In genomic region chr17:48928876-48929811, GRCh38 we compare ENCODE assay signal across 13 cellular contexts. TPM values are rescaled to one million over a fixed set of nuclear protein-coding genes. Genes with fewer than 3 reads are reported as not detected.
A peak's percentile ranks its signal among the peaks of the same experiment; 100 is the strongest.
DNase-seq lines count a peak whose midpoint lies in the region; TF ChIP-seq lines count a peak whose summit lies in the region.
"Had no signal": no experiment of that assay in that cellular context is flagged by ENCODE, and none has a peak within 500 bp of the region (broad histone marks: within the 10 kb centered on the region; RNA-seq: fewer than 3 reads in every experiment).

No MANE protein-coding gene starts in this region.

- peaks cover 2% of the 10 kb centered on the region for H4K20me1 ChIP-seq in mammary epithelial cell (ENCODE audit: insufficient read depth, low read length)

- no peak for TF ChIP-seq CTCF in MCF 10A (IDR thresholded peaks at IDR 0.05; ENCODE audit: unreplicated experiment)
- no peak for TF ChIP-seq CTCF in mammary epithelial cell (conservative IDR thresholded peaks at IDR 0.05 in 1 of 2, IDR thresholded peaks at IDR 0.05 in 1 of 2; ENCODE audit: extremely low read depth in 1 of 2, insufficient read depth in 1 of 2, low read depth in 1 of 2, low read length in 2 of 2)
- TF ChIP-seq CTCF in VCaP (conservative IDR thresholded peaks at IDR 0.05), result no peak
- TF ChIP-seq CTCF in fibroblast of pulmonary artery (IDR thresholded peaks at IDR 0.05; ENCODE audit: low read length, missing control alignments), result no peak
- no peak for TF ChIP-seq CTCF in type B pancreatic cell (conservative IDR thresholded peaks at IDR 0.05)

- no peak overlapping the region for H2AFZ ChIP-seq in mammary epithelial cell (ENCODE audit: low read depth, low read length)

- H3K4me1 Mint-ChIP-seq in MCF 10A (ENCODE audit: insufficient read depth, unreplicated experiment) (peaks cover 19% of the 10 kb centered on the region), type B pancreatic cell (ENCODE audit: unreplicated experiment) (no peaks in the 10 kb centered on the region)

- H3K4me2 ChIP-seq in mammary epithelial cell (ENCODE audit: insufficient read depth, low read depth, low read length), result no peak overlapping the region

- peaks cover 41% of the 10 kb centered on the region for H3K36me3 ChIP-seq in mammary epithelial cell (ENCODE audit: insufficient read depth, low read length)

- CTCF ChIA-PET in MCF 10A (lab: Yijun Ruan, JAX), result interaction anchor here (1.4 kb wide), 1 partner anchor 104 kb away, joined by 5 read pairs; no protein-coding TSS in a partner anchor
- CTCF ChIA-PET in mammary epithelial cell (lab: Charles Lee; ENCODE audit: low non-redundant PET), result no interaction called here

- peaks cover 7% of the 10 kb centered on the region for H3K79me2 ChIP-seq in mammary epithelial cell (ENCODE audit: insufficient read depth, low read length)

- H3K27ac Mint-ChIP-seq in MCF 10A (ENCODE audit: low read depth, unreplicated experiment) (peak overlapping the region; percentile 14), type B pancreatic cell (peak overlapping the region; percentile 6)

- H3K27me3 Mint-ChIP-seq in MCF 10A (ENCODE audit: insufficient read depth, unreplicated experiment) (no peaks in the 10 kb centered on the region), type B pancreatic cell (no peaks in the 10 kb centered on the region)

- H3K36me3 Mint-ChIP-seq in MCF 10A (ENCODE audit: insufficient read depth, unreplicated experiment), result peaks cover 97% of the 10 kb centered on the region
- peaks cover 24% of the 10 kb centered on the region for H3K36me3 Mint-ChIP-seq in type B pancreatic cell

- no peaks in the 10 kb centered on the region for H3K4me1 ChIP-seq in mammary epithelial cell (ENCODE audit: insufficient read depth, low read length)

- H3K9me3 Mint-ChIP-seq in MCF 10A (ENCODE audit: unreplicated experiment) (no peaks in the 10 kb centered on the region), type B pancreatic cell (no peaks in the 10 kb centered on the region)

- POLR2A ChIA-PET in MCF 10A (lab: Yijun Ruan, JAX), result interaction anchor here (0.7 to 2.7 kb wide), 6 partner anchors 10 to 913 kb away, joined by 3 to 14 read pairs (median 10); partner anchors contain the start of genes SNF8 and UBE2Z

- H3K27ac ChIP-seq in mammary epithelial cell (ENCODE audit: insufficient read depth, low read depth, low read length) (no peak overlapping the region), VCaP (peak overlapping the region; percentile 44)

- H3K9ac ChIP-seq in mammary epithelial cell (ENCODE audit: insufficient read depth, low read length), result no peak overlapping the region

- 65% methylated on average over 6 of the region's 6 CpGs for WGBS in mammary epithelial cell (ENCODE audit: low coverage, missing lambda C conversion rate)

- no peaks in the 10 kb centered on the region for H3K27me3 ChIP-seq in mammary epithelial cell (ENCODE audit: insufficient read depth, low read length)

- H3K4me3 ChIP-seq in mammary epithelial cell (replicated peaks in 1 of 3; ENCODE audit: insufficient read depth in 1 of 3, low read depth in 2 of 3, low read length in 3 of 3) (no peak overlapping the region), fibroblast of pulmonary artery (replicated peaks; ENCODE audit: low read depth, low read length) (no peak overlapping the region)

- intact Hi-C loops in MCF 10A (cut with micrococcal nuclease), result no loop called here
- intact Hi-C loops in mammary epithelial cell (cut with micrococcal nuclease), result no loop called here

- dilution Hi-C loops in mammary epithelial cell (cut with HindIII; ENCODE audit: low sequenced_read_pairs), result no loop called here

- BruUV-seq in MCF 10A (replicated peaks; lab: Mats Ljungman, UMichigan) (no TSS peak), mammary epithelial cell (replicated peaks; lab: Mats Ljungman, UMichigan) (no TSS peak)

- no peaks in the 10 kb centered on the region for H3K9me3 ChIP-seq in mammary epithelial cell (replicated peaks; ENCODE audit: insufficient read depth, low read length)

- DNase-seq in MCF 10A (ENCODE audit: unreplicated experiment) (no peak), mammary epithelial cell (no peak), fibroblast of pulmonary artery (ENCODE audit: low read depth) (peak; percentile 37), type B pancreatic cell (ENCODE audit: extremely low spot score, unreplicated experiment) (no peak), UCSD-AML1 (lab: John Stamatoyannopoulos, UW; ENCODE audit: unreplicated experiment) (no peak), NCI-H1436 treated with DMSO at 0.1 percent for 48 hours (lab: John Stamatoyannopoulos, UW) (no peak), SIG-M5 (lab: John Stamatoyannopoulos, UW) (no peak)
- DNase-seq: activated CD4-positive, alpha-beta T cell treated with anti-CD3 and anti-CD28 coated beads for 1 hour; NCI-H510A treated with DMSO at 0.1 percent for 48 hours; right cardiac atrium had no signal

- H3K4me3 Mint-ChIP-seq in MCF 10A (ENCODE audit: unreplicated experiment), result no peak overlapping the region
- no peak overlapping the region for H3K4me3 Mint-ChIP-seq in type B pancreatic cell

- in situ Hi-C loops in mammary epithelial cell (cut with MboI; ENCODE audit: low sequenced_read_pairs in 2 of 2), result no loop called here

RNA-seq across cellular contexts. Expression of gene SNF8, which starts 15.5 kb away (rescaled TPM):
- total RNA-seq in MCF 10A (2022) (156 and 184 TPM in 2 replicates), mammary epithelial cell (10 to 100 TPM; 50.5 to 89.6 TPM), type B pancreatic cell (ENCODE audit: low replicate concordance) (97.2 and 117 TPM in 2 replicates)
- 112 TPM for polyA plus RNA-seq in mammary epithelial cell
- polyA minus RNA-seq in mammary epithelial cell, result 157 TPM

RNA-seq across cellular contexts. Expression of gene UBE2Z, which starts 20.9 kb away (rescaled TPM):
- total RNA-seq in MCF 10A (2022) (106 and 115 TPM in 2 replicates), mammary epithelial cell (100 to 1,000 TPM; 104 to 132 TPM), type B pancreatic cell (ENCODE audit: low replicate concordance) (72.1 and 78.0 TPM in 2 replicates)
- 115 TPM for polyA plus RNA-seq in mammary epithelial cell
- 220 TPM for polyA minus RNA-seq in mammary epithelial cell

RNA-seq across cellular contexts. Expression of gene ATP5MC1, which starts 36.6 kb away (rescaled TPM):
- 149 and 150 TPM in 2 replicates for total RNA-seq in MCF 10A (2022)
- 10 to 100 TPM; 58.5 to 79.1 TPM for total RNA-seq in mammary epithelial cell
- polyA plus RNA-seq in mammary epithelial cell, result 613 TPM
- 217 TPM for polyA minus RNA-seq in mammary epithelial cell
- 91.5 and 92.2 TPM in 2 replicates for total RNA-seq in type B pancreatic cell (ENCODE audit: low replicate concordance)

RNA-seq across cellular contexts. Expression of gene GIP, which starts 39.3 kb away (rescaled TPM):
- total RNA-seq in MCF 10A (2022) (not detected in 2 replicates), mammary epithelial cell (not detected), type B pancreatic cell (ENCODE audit: low replicate concordance) (0.69 TPM in 1 of 2 replicates, not detected in the other)
- polyA plus RNA-seq in mammary epithelial cell, result not detected
- not detected for polyA minus RNA-seq in mammary epithelial cell
- total RNA-seq: lung microvascular endothelial cell, right cardiac atrium, Right ventricle myocardium inferior had no signal
- polyA plus RNA-seq: right cardiac atrium had no signal
